Comparison of ENCODE assay signal across 27 cellular contexts in the genomic region with DNA sequence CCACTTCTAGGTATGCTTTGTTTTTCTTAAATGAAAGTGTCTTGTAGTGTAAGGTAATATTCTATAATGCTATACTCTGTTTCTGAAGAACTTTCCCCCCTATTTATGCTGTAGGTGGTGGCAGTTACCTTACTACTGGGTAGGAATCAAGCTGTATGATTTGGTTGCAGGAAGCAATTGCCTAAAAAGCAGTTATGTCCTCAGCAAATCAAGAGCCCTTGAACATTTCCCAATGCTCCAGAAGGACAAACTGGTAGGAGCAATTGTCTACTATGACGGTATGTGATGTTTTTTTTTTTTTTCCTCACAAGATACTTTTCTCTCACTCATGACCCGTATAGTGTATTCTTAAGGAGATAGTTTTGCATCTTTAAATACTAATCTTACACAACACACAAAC.
"Had no signal": no experiment of that assay in that cellular context is flagged by ENCODE, and none has a peak within 500 bp of the region (broad histone marks: within the 10 kb centered on the region; RNA-seq: fewer than 3 reads in every experiment).

No MANE protein-coding gene starts in this region.

- H3K4me3 Mint-ChIP-seq: activated CD4-positive, alpha-beta memory T cell treated with anti-CD3 and anti-CD28 coated beads, Interleukin-2, amount 10 ng/mL, durations not matched to agents 7 days and 5 days; activated CD4-positive, alpha-beta T cell treated with anti-CD3 and anti-CD28 coated beads for 36 hours; activated CD4-positive, alpha-beta T cell treated with anti-CD3 and anti-CD28 coated beads, Interleukin-2, amount 10 ng/mL, durations not matched to agents 24 days and 14 days; activated naive CD4-positive, alpha-beta T cell treated with anti-CD3 and anti-CD28 coated beads, Interleukin-2, amount 10 ng/mL, durations not matched to agents 7 days and 5 days; activated naive CD8-positive, alpha-beta T cell treated with anti-CD3 and anti-CD28 coated beads, Interleukin-2, amount 10 ng/mL, durations not matched to agents 7 days and 5 days; activated T-cell treated with anti-CD3 and anti-CD28 coated beads, Interleukin-2, amount 50 U/mL, for 24 hours; activated T-cell treated with anti-CD3 and anti-CD28 coated beads, Interleukin-2, amount 50 U/mL, for 72 hours; brain; endodermal cell had no signal

- H3K4me1 Mint-ChIP-seq: activated CD4-positive, alpha-beta memory T cell treated with anti-CD3 and anti-CD28 coated beads, Interleukin-2, amount 10 ng/mL, durations not matched to agents 7 days and 5 days; activated CD4-positive, alpha-beta T cell treated with anti-CD3 and anti-CD28 coated beads for 36 hours; activated CD4-positive, alpha-beta T cell treated with anti-CD3 and anti-CD28 coated beads, Interleukin-2, amount 10 ng/mL, durations not matched to agents 24 days and 14 days; activated naive CD4-positive, alpha-beta T cell treated with anti-CD3 and anti-CD28 coated beads, Interleukin-2, amount 10 ng/mL, durations not matched to agents 7 days and 5 days; activated naive CD8-positive, alpha-beta T cell treated with anti-CD3 and anti-CD28 coated beads, Interleukin-2, amount 10 ng/mL, durations not matched to agents 7 days and 5 days had no signal

- H3K27me3 Mint-ChIP-seq: activated CD4-positive, alpha-beta memory T cell treated with anti-CD3 and anti-CD28 coated beads, Interleukin-2, amount 10 ng/mL, durations not matched to agents 7 days and 5 days; activated CD4-positive, alpha-beta T cell treated with anti-CD3 and anti-CD28 coated beads for 36 hours; activated CD4-positive, alpha-beta T cell treated with anti-CD3 and anti-CD28 coated beads, Interleukin-2, amount 10 ng/mL, durations not matched to agents 24 days and 14 days; activated naive CD4-positive, alpha-beta T cell treated with anti-CD3 and anti-CD28 coated beads, Interleukin-2, amount 10 ng/mL, durations not matched to agents 7 days and 5 days; activated naive CD8-positive, alpha-beta T cell treated with anti-CD3 and anti-CD28 coated beads, Interleukin-2, amount 10 ng/mL, durations not matched to agents 7 days and 5 days; activated T-cell treated with anti-CD3 and anti-CD28 coated beads, Interleukin-2, amount 50 U/mL, for 24 hours; brain had no signal

- H3K27ac Mint-ChIP-seq: activated CD4-positive, alpha-beta memory T cell treated with anti-CD3 and anti-CD28 coated beads, Interleukin-2, amount 10 ng/mL, durations not matched to agents 7 days and 5 days; activated CD4-positive, alpha-beta T cell treated with anti-CD3 and anti-CD28 coated beads for 36 hours; activated CD4-positive, alpha-beta T cell treated with anti-CD3 and anti-CD28 coated beads, Interleukin-2, amount 10 ng/mL, durations not matched to agents 24 days and 14 days; activated naive CD4-positive, alpha-beta T cell treated with anti-CD3 and anti-CD28 coated beads, Interleukin-2, amount 10 ng/mL, durations not matched to agents 7 days and 5 days; activated naive CD8-positive, alpha-beta T cell treated with anti-CD3 and anti-CD28 coated beads, Interleukin-2, amount 10 ng/mL, durations not matched to agents 7 days and 5 days; activated T-cell treated with anti-CD3 and anti-CD28 coated beads, Interleukin-2, amount 50 U/mL, for 24 hours; brain; endodermal cell had no signal

- H3K9me3 ChIP-seq: ascending aorta, breast epithelium, colonic mucosa had no signal

- H3K9me3 Mint-ChIP-seq: activated CD4-positive, alpha-beta memory T cell treated with anti-CD3 and anti-CD28 coated beads, Interleukin-2, amount 10 ng/mL, durations not matched to agents 7 days and 5 days; activated CD4-positive, alpha-beta T cell treated with anti-CD3 and anti-CD28 coated beads, Interleukin-2, amount 10 ng/mL, durations not matched to agents 24 days and 14 days; activated naive CD4-positive, alpha-beta T cell treated with anti-CD3 and anti-CD28 coated beads, Interleukin-2, amount 10 ng/mL, durations not matched to agents 7 days and 5 days; activated naive CD4-positive, alpha-beta T cell treated with anti-CD3 and anti-CD28 coated beads, Interleukin-2, amount 50 U/mL, for 72 hours; activated naive CD8-positive, alpha-beta T cell treated with anti-CD3 and anti-CD28 coated beads, Interleukin-2, amount 10 ng/mL, durations not matched to agents 7 days and 5 days; activated T-cell treated with anti-CD3 and anti-CD28 coated beads, Interleukin-2, amount 50 U/mL, for 24 hours; activated T-cell treated with anti-CD3 and anti-CD28 coated beads, Interleukin-2, amount 50 U/mL, for 72 hours; brain; endodermal cell had no signal

- ATAC-seq: activated CD4-positive, alpha-beta T cell treated with anti-CD3 and anti-CD28 coated beads for 36 hours; activated naive CD4-positive, alpha-beta T cell treated with anti-CD3 and anti-CD28 coated beads, Interleukin-2, amount 50 U/mL, for 72 hours; activated T-cell treated with anti-CD3 and anti-CD28 coated beads, Interleukin-2, amount 50 U/mL, for 72 hours; esophagus mucosa had no signal

- DNase-seq: activated CD4-positive, alpha-beta memory T cell treated with anti-CD3 and anti-CD28 coated beads, Interleukin-2, amount 10 ng/mL, durations not matched to agents 7 days and 5 days; activated CD4-positive, alpha-beta T cell treated with anti-CD3 and anti-CD28 coated beads for 36 hours; activated CD4-positive, alpha-beta T cell treated with anti-CD3 and anti-CD28 coated beads, Interleukin-2, amount 10 ng/mL, durations not matched to agents 24 days and 14 days; activated CD4-positive, CD25-positive, alpha-beta regulatory T cell; activated CD4-positive, CD25-positive, alpha-beta regulatory T cell treated with anti-CD3 and anti-CD28 coated beads, Interleukin-2, amount 50 U/mL, for 72 hours; activated CD8-positive, alpha-beta memory T cell treated with anti-CD3 and anti-CD28 coated beads, Interleukin-2, amount 50 U/mL, for 48 hours; activated gamma-delta T cell; activated naive CD4-positive, alpha-beta T cell; activated naive CD4-positive, alpha-beta T cell treated with anti-CD3 and anti-CD28 coated beads, Interleukin-2, amount 10 ng/mL, durations not matched to agents 7 days and 5 days; activated naive CD8-positive, alpha-beta T cell treated with anti-CD3 and anti-CD28 coated beads, Interleukin-2, amount 10 ng/mL, durations not matched to agents 7 days and 5 days; activated T-cell treated with anti-CD3 and anti-CD28 coated beads for 4 hours; activated T-cell treated with anti-CD3 and anti-CD28 coated beads, Interleukin-2, amount 50 U/mL, for 24 hours; activated T-cell treated with anti-CD3 and anti-CD28 coated beads, Interleukin-2, amount 50 U/mL, for 72 hours; central memory CD4-positive, alpha-beta T cell; cerebellar nuclear complex; colonic mucosa; effector memory CD4-positive, alpha-beta T cell; endodermal cell; foreskin fibroblast; head of caudate nucleus; T-helper 1 cell; T-helper 2 cell had no signal
